9 cellular contexts compared by ENCODE assay signal in genomic region chr6:128731249-128732165, GRCh38.
DNase-seq lines count a peak whose midpoint lies in the region; ATAC-seq and TF ChIP-seq lines count a peak whose summit lies in the region.
"Had no signal": no experiment of that assay in that cellular context is flagged by ENCODE, and none has a peak within 500 bp of the region (broad histone marks: within the 10 kb centered on the region; RNA-seq: fewer than 3 reads in every experiment).

No MANE protein-coding gene starts in this region.

- H3K9me3 ChIP-seq in upper lobe of left lung: no peaks in the 10 kb centered on the region

- no peak for TF ChIP-seq EP300 in upper lobe of left lung (IDR thresholded peaks at IDR 0.05)

- ATAC-seq in GM18868 (IDR thresholded peaks at IDR 0.05; ENCODE audit: unreplicated experiment) (peak; percentile 79), upper lobe of left lung (ENCODE audit: low FRiP score in 2 of 2) (peak in 1 of 2 donors; percentile 38)

- no peak overlapping the region for H3K4me3 ChIP-seq in WI38 (ENCODE audit: low read depth, low read length)
- H3K4me3 ChIP-seq in upper lobe of left lung: no peak overlapping the region

- H3K36me3 ChIP-seq in upper lobe of left lung: no peaks in the 10 kb centered on the region

- TF ChIP-seq POLR2A in upper lobe of left lung (IDR thresholded peaks at IDR 0.05): no peak

- H3K27ac ChIP-seq in upper lobe of left lung: no peak overlapping the region

- TF ChIP-seq CTCF in WI38 (IDR thresholded peaks at IDR 0.05; ENCODE audit: low read depth, low read length) (peak; percentile 60), upper lobe of left lung (IDR thresholded peaks at IDR 0.05) (peak in 4 of 6 experiments; percentile 18 to 34 (median 24))

- WGBS in upper lobe of left lung, 2 donors: 79 to 86% methylated on average over 2 of the region's 2 CpGs

- no peaks in the 10 kb centered on the region for H3K4me1 ChIP-seq in upper lobe of left lung

- H3K27me3 ChIP-seq in upper lobe of left lung: no peaks in the 10 kb centered on the region

- DNase-seq in AG08395 (ENCODE audit: low spot score) (peak; percentile 60), LoVo (ENCODE audit: low spot score) (peak; percentile 53), iPS-NIHi11 (ENCODE audit: low spot score) (peak; percentile 49), upper lobe of left lung (no peak)
- DNase-seq in activated CD4-positive, alpha-beta T cell treated with anti-CD3 and anti-CD28 coated beads, Interleukin-2, amount 50 U/mL, for 4 hours: no peak
- DNase-seq in effector CD8-positive, alpha-beta T cell (lab: John Stamatoyannopoulos, UW): no peak
- DNase-seq: activated naive CD8-positive, alpha-beta T cell treated with anti-CD3 and anti-CD28 coated beads, Interleukin-2, amount 10 ng/mL, durations not matched to agents 7 days and 5 days had no signal

Comparison
In these comparisons a context has a peak if more than half of its experiments do, and no peak if none do; other contexts are left out.
1. DNase-seq: peak in AG08395 (single experiment), LoVo (single experiment) and iPS-NIHi11 (single experiment); none in upper lobe of left lung (0 of 2), activated CD4-positive, alpha-beta T cell treated with anti-CD3 and anti-CD28 coated beads, Interleukin-2, amount 50 U/mL, for 4 hours (0 of 2) and effector CD8-positive, alpha-beta T cell (single experiment).